ENCODE assay signal across 1 cellular context in genomic region chr2:121649652-121650553, GRCh38.
TF ChIP-seq lines count a peak whose summit lies in the region.

No MANE protein-coding gene starts in this region.

TF ChIP-seq in A549, 52 proteins besides CTCF, POLR2A, EP300 and RAD21 (continued from another document):
- TF ChIP-seq, protein P1, sequence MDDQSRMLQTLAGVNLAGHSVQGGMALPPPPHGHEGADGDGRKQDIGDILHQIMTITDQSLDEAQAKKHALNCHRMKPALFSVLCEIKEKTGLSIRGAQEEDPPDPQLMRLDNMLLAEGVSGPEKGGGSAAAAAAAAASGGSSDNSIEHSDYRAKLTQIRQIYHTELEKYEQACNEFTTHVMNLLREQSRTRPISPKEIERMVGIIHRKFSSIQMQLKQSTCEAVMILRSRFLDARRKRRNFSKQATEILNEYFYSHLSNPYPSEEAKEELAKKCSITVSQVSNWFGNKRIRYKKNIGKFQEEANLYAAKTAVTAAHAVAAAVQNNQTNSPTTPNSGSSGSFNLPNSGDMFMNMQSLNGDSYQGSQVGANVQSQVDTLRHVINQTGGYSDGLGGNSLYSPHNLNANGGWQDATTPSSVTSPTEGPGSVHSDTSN (IDR thresholded peaks at IDR 0.05): no peak; the same call in 1 of the 2 replicates
- no peak for TF ChIP-seq HES2 (IDR thresholded peaks at IDR 0.05)
